ENCODE assay signal across 15 cellular contexts in the genomic region with DNA sequence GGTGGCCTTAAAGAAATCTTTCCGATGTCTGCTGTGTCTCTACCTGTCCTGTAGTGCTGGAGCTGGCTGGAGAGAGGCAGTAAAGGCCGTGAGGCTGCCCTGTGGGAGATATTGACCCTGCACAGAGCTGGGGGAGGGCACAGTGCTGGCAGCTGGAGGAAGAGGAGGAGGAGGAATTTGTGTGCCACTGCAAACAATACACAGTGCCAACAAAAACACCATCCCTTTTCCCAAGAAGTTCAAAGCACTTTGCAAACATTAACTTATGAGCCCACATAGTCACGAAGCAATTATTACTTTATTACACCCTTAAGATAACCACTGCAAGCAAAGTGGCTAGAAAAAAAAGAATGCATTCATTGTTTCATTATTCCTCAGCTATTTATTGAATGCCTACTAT. TPM values are rescaled to one million over a fixed set of nuclear protein-coding genes. Genes with fewer than 3 reads are reported as not detected.
DNase-seq lines count a peak whose midpoint lies in the region; ATAC-seq and TF ChIP-seq lines count a peak whose summit lies in the region.
"Had no signal": no experiment of that assay in that cellular context is flagged by ENCODE, and none has a peak within 500 bp of the region (broad histone marks: within the 10 kb centered on the region; RNA-seq: fewer than 3 reads in every experiment).

No MANE protein-coding gene starts in this region.

- no peak for DNase-seq in T-helper 2 cell treated with Interferon-gamma antibody and Interleukin-4, amounts not matched to agents 5 μg/mL and 100 μg/mL, for 36 hours (ENCODE audit: low spot score)
- DNase-seq in T-helper 2 cell = no peak
- peak; percentile 29 for DNase-seq in PC-3
- no peak for DNase-seq in hepatocyte (ENCODE audit: low spot score)
- DNase-seq in WERI-Rb-1 = no peak
- DNase-seq: activated CD4-positive, alpha-beta memory T cell treated with anti-CD3 and anti-CD28 coated beads, Interleukin-2, amount 10 ng/mL, durations not matched to agents 7 days and 5 days; adrenal gland; effector CD4-positive, alpha-beta T cell; GOT3; NCI-H1092 treated with DMSO at 0.1 percent for 48 hours; NCI-H526 had no signal

- H2AFZ ChIP-seq in PC-3 (ENCODE audit: low read length) (no peak overlapping the region), hepatocyte (no peak overlapping the region)

- H3K27me3 ChIP-seq in PC-3 (ENCODE audit: low read length) (no peaks in the 10 kb centered on the region), hepatocyte (no peaks in the 10 kb centered on the region), skeletal muscle satellite cell (ENCODE audit: control insufficient read depth, insufficient read depth, low read length) (no peaks in the 10 kb centered on the region), WERI-Rb-1 (ENCODE audit: insufficient read depth, low read depth, severe bottlenecking) (no peaks in the 10 kb centered on the region)

- H3K9me3 ChIP-seq in PC-3 (ENCODE audit: low read length) (no peaks in the 10 kb centered on the region), hepatocyte (ENCODE audit: low read depth) (no peaks in the 10 kb centered on the region), skeletal muscle satellite cell (replicated peaks; ENCODE audit: low read length) (no peaks in the 10 kb centered on the region), WERI-Rb-1 (ENCODE audit: severe bottlenecking) (no peaks in the 10 kb centered on the region)
- H3K9me3 ChIP-seq: adrenal gland had no signal

- H3K9me2 ChIP-seq in PC-3 (replicated peaks; ENCODE audit: low read length) (no peaks in the 10 kb centered on the region), hepatocyte (replicated peaks; ENCODE audit: insufficient read depth) (no peaks in the 10 kb centered on the region)

- H3K36me3 ChIP-seq in PC-3 (ENCODE audit: low read depth, low read length) (no peaks in the 10 kb centered on the region), hepatocyte (replicated peaks; ENCODE audit: insufficient read depth, low read depth) (no peaks in the 10 kb centered on the region), skeletal muscle satellite cell (ENCODE audit: insufficient read depth, low read length) (no peaks in the 10 kb centered on the region), WERI-Rb-1 (no peaks in the 10 kb centered on the region)
- H3K36me3 ChIP-seq: adrenal gland had no signal

- H3K27ac Mint-ChIP-seq in T-helper 2 cell treated with Interferon-gamma antibody and Interleukin-4, amounts not matched to agents 5 μg/mL and 100 μg/mL, for 36 hours = peak overlapping the region; percentile 1
- H3K27ac Mint-ChIP-seq: activated CD4-positive, alpha-beta memory T cell treated with anti-CD3 and anti-CD28 coated beads, Interleukin-2, amount 10 ng/mL, durations not matched to agents 7 days and 5 days; memory B cell had no signal

- H3F3A ChIP-seq in PC-3 (ENCODE audit: low read length, unreplicated experiment) = no peaks in the 10 kb centered on the region

- peak; percentile 63 for ATAC-seq in PC-3
- ATAC-seq in GM18858 (IDR thresholded peaks at IDR 0.05; ENCODE audit: unreplicated experiment) = no peak
- no peak for ATAC-seq in GM18520 (IDR thresholded peaks at IDR 0.05; ENCODE audit: unreplicated experiment)

- H3K4me3 Mint-ChIP-seq in T-helper 2 cell treated with Interferon-gamma antibody and Interleukin-4, amounts not matched to agents 5 μg/mL and 100 μg/mL, for 36 hours = no peak overlapping the region
- H3K4me3 Mint-ChIP-seq: memory B cell had no signal

- CTCF ChIA-PET in PC-3 (lab: Charles Lee) = no interaction called here

- H3K4me3 ChIP-seq in PC-3 (ENCODE audit: low read length) (no peak overlapping the region), hepatocyte (no peak overlapping the region), skeletal muscle satellite cell (ENCODE audit: low read length) (no peak overlapping the region), WERI-Rb-1 (ENCODE audit: low read depth, low read length) (no peak overlapping the region)
- H3K4me3 ChIP-seq: adrenal gland had no signal

- POLR2A ChIA-PET in PC-3 (lab: Charles Lee; ENCODE audit: unreplicated experiment) = no interaction called here

- no peak overlapping the region for H3K27ac ChIP-seq in PC-3 (ENCODE audit: low read length)
- peak overlapping the region; percentile 71 for H3K27ac ChIP-seq in hepatocyte
- no peak overlapping the region for H3K27ac ChIP-seq in WERI-Rb-1
- H3K27ac ChIP-seq: adrenal gland had no signal

- H3K4me1 ChIP-seq in PC-3 (ENCODE audit: insufficient read depth, low read length) (peaks cover 19% of the 10 kb centered on the region), hepatocyte (ENCODE audit: insufficient read depth) (peaks cover 6% of the 10 kb centered on the region), skeletal muscle satellite cell (ENCODE audit: control insufficient read depth, insufficient read depth, low read length) (peaks cover 31% of the 10 kb centered on the region)
- H3K4me1 ChIP-seq: adrenal gland had no signal

- no peaks in the 10 kb centered on the region for H4K20me1 ChIP-seq in PC-3 (ENCODE audit: low read length)
- H4K20me1 ChIP-seq in hepatocyte (ENCODE audit: insufficient read depth, poor library complexity, severe bottlenecking) = no peaks in the 10 kb centered on the region

- H3K9ac ChIP-seq in PC-3 (ENCODE audit: low read length) (no peak overlapping the region), skeletal muscle satellite cell (ENCODE audit: low read depth, low read length) (no peak overlapping the region)

- H3K9me3 Mint-ChIP-seq in T-helper 2 cell treated with Interferon-gamma antibody and Interleukin-4, amounts not matched to agents 5 μg/mL and 100 μg/mL, for 36 hours = no peaks in the 10 kb centered on the region
- H3K9me3 Mint-ChIP-seq: memory B cell had no signal

- TF ChIP-seq CTCF in PC-3 (conservative IDR thresholded peaks at IDR 0.05; ENCODE audit: low read depth, low read length) (no peak), hepatocyte (IDR thresholded peaks at IDR 0.05; ENCODE audit: poor library complexity) (no peak), WERI-Rb-1 (IDR thresholded peaks at IDR 0.05; ENCODE audit: low read depth, low read length) (no peak)

- WGBS in hepatocyte (ENCODE audit: low lambda C conversion rate, missing lambda C conversion rate) = 59% methylated on average over 3 of the region's 3 CpGs

- H3K4me1 Mint-ChIP-seq in T-helper 2 cell treated with Interferon-gamma antibody and Interleukin-4, amounts not matched to agents 5 μg/mL and 100 μg/mL, for 36 hours (ENCODE audit: low read depth) = peaks cover 70% of the 10 kb centered on the region

- no peaks in the 10 kb centered on the region for H3K36me3 Mint-ChIP-seq in T-helper 2 cell treated with Interferon-gamma antibody and Interleukin-4, amounts not matched to agents 5 μg/mL and 100 μg/mL, for 36 hours (ENCODE audit: low read depth)
- H3K36me3 Mint-ChIP-seq: memory B cell had no signal

- H3K4me2 ChIP-seq in PC-3 (ENCODE audit: low read length) = no peak overlapping the region
- peak overlapping the region; percentile 54 for H3K4me2 ChIP-seq in hepatocyte
- H3K4me2 ChIP-seq in skeletal muscle satellite cell (ENCODE audit: low read length) = peak overlapping the region; percentile 5

- no TSS peak for BruUV-seq in PC-3 (replicated peaks; lab: Mats Ljungman, UMichigan)

- H3K27me3 Mint-ChIP-seq in T-helper 2 cell treated with Interferon-gamma antibody and Interleukin-4, amounts not matched to agents 5 μg/mL and 100 μg/mL, for 36 hours (ENCODE audit: low read depth) = no peaks in the 10 kb centered on the region
- H3K27me3 Mint-ChIP-seq: activated CD4-positive, alpha-beta memory T cell treated with anti-CD3 and anti-CD28 coated beads, Interleukin-2, amount 10 ng/mL, durations not matched to agents 7 days and 5 days; memory B cell had no signal

- intact Hi-C loops in PC-3 (cut with micrococcal nuclease) = loop anchor here (5.0 kb wide), 2 partner anchors 162 to 187 kb away; a partner anchor contains a TSS

- H3K79me2 ChIP-seq in PC-3 (ENCODE audit: low read length) = no peaks in the 10 kb centered on the region
- H3K79me2 ChIP-seq in hepatocyte = no peaks in the 10 kb centered on the region

RNA-seq across cellular contexts. Expression of a gene that starts 45.0 kb away (rescaled TPM):
- total RNA-seq in PC-3 (2014; rRNA removed) (0.26 TPM in 1 of 2 replicates, not detected in the other), hepatocyte (3.7 and 4.0 TPM in 2 replicates)
- polyA plus RNA-seq in hepatocyte = 0.28 and 1.6 TPM in 2 replicates
- total RNA-seq in skeletal muscle satellite cell (2012; rRNA removed) = 0.87 TPM in 1 of 2 replicates, not detected in the other
